ENCODE assay signal across 8 cellular contexts in the genomic region with DNA sequence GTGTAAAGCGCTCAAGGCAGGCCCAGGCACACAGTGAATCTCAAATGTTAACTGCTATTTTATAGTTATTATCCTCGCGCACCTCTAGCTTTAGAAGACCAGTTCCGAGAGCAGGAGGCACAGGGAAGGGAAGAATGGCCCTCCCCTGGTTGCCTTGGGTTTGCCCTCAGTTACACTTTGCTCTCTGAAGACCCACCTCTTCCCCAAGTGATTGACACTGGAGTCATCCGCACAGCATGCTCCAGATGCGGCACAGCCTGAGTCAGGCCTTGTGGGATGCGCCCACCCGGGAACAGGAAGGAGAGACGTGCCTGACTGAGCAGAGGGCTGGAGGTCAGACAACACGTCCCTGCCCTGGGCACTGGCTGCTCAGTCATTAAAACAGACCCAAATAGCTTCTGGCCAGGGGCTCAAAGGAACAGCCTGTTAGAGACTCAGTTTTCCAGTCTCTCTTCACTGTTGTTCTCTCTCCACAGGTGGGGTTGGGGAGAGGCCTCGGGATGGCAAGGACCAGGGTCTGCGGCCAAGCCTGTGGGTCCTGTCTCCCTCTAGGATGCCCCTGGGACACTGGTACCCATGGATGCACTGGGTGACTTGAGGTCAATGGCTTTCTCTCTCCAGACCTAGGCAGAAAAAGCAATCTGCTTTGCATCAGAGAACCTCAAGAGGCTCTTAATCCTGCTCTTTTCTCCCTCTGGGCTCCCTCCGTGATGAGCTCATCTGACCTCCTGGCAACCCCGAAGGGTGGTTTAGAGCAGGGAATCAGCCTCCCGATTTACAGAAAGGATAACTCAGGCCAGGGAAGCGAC. TPM values are rescaled to one million over a fixed set of nuclear protein-coding genes. Genes with fewer than 3 reads are reported as not detected.
DNase-seq lines count a peak whose midpoint lies in the region; ATAC-seq and TF ChIP-seq lines count a peak whose summit lies in the region.

No MANE protein-coding gene starts in this region.

- TF ChIP-seq EP300 in ovary (IDR thresholded peaks at IDR 0.05), result no peak

- in situ Hi-C loops in Panc1 (cut with HindIII; ENCODE audit: low pct_unique_long_range_greater_than_20kb, low sequenced_read_pairs), result no loop called here

- no peaks in the 10 kb centered on the region for H3K27me3 Mint-ChIP-seq in CD4-positive, alpha-beta memory T cell

- H3K4me3 Mint-ChIP-seq in CD4-positive, alpha-beta memory T cell, result no peak overlapping the region

- no peaks in the 10 kb centered on the region for H3K36me3 Mint-ChIP-seq in CD4-positive, alpha-beta memory T cell

- intact Hi-C loops in Panc1 (cut with micrococcal nuclease; ENCODE audit: unreplicated experiment) (no loop called here), esophagus squamous epithelium (cut with DNase I) (no loop called here), ovary (cut with DNase I) (loop anchor here in 1 of 4 donors (2.0 kb wide), 1 partner anchor 16 kb away; no protein-coding TSS in a partner anchor)
- intact Hi-C loops in CD4-positive, alpha-beta memory T cell (cut with micrococcal nuclease), result no loop called here

- H3K27ac ChIP-seq in Panc1 (ENCODE audit: low read length) (peak overlapping the region; percentile 83), esophagus squamous epithelium (peak overlapping the region; percentile 61 to 89 (median 81)), ovary (peak overlapping the region; percentile 58 to 92)
- H3K27ac ChIP-seq in CD4-positive, alpha-beta memory T cell (ENCODE audit: low read depth, low read length), result no peak overlapping the region

- BruUV-seq in Panc1 (replicated peaks; lab: Mats Ljungman, UMichigan), result no TSS peak

- H3K27ac Mint-ChIP-seq in CD4-positive, alpha-beta memory T cell, result no peak overlapping the region

- H3K27me3 ChIP-seq in Panc1 (ENCODE audit: control insufficient read depth, insufficient read depth, low read length) (no peaks in the 10 kb centered on the region), esophagus squamous epithelium (no peaks in the 10 kb centered on the region), ovary (no peaks in the 10 kb centered on the region)
- no peaks in the 10 kb centered on the region for H3K27me3 ChIP-seq in CD4-positive, alpha-beta memory T cell (ENCODE audit: insufficient read depth, low read length)

- TF ChIP-seq POLR2A in esophagus squamous epithelium (IDR thresholded peaks at IDR 0.05) (no peak), ovary (IDR thresholded peaks at IDR 0.05) (peak; percentile 2)

- peaks cover 11 to 12% (median 12%) of the 10 kb centered on the region in 4 donors for H3K4me1 Mint-ChIP-seq in CD4-positive, alpha-beta memory T cell

- no peaks in the 10 kb centered on the region for H3K9me3 Mint-ChIP-seq in CD4-positive, alpha-beta memory T cell

- POLR2A ChIA-PET in Panc1 (lab: Charles Lee), result interaction anchor here (0.6 kb wide), 1 partner anchor 41 kb away, joined by 3 read pairs; no protein-coding TSS in a partner anchor
- POLR2A ChIA-PET in CD4-positive, alpha-beta memory T cell (lab: Charles Lee; ENCODE audit: partially characterized antibody), result no interaction called here

- DNase-seq in NCI-H345 (lab: John Stamatoyannopoulos, UW) (peak; percentile 34), NCI-H345 treated with DMSO at 0.1 percent for 48 hours (lab: John Stamatoyannopoulos, UW; ENCODE audit: unreplicated experiment) (no peak), Panc1 (ENCODE audit: low read depth, low spot score) (no peak), esophagus squamous epithelium (lab: John Stamatoyannopoulos, UW) (no peak), ovary (peak; percentile 72 to 84 (median 80))
- no peak for DNase-seq in CD4-positive, alpha-beta memory T cell
- no peak for DNase-seq in activated effector memory CD4-positive, alpha-beta T cell treated with anti-CD3 and anti-CD28 coated beads, Interleukin-2, amount 50 U/mL, for 16 hours

- TF ChIP-seq CTCF in Panc1 (IDR thresholded peaks at IDR 0.05), result no peak
- TF ChIP-seq CTCF in esophagus squamous epithelium (IDR thresholded peaks at IDR 0.05), result no peak
- no peak for TF ChIP-seq CTCF in ovary (IDR thresholded peaks at IDR 0.05)

- no peaks in the 10 kb centered on the region for H3K36me3 ChIP-seq in Panc1 (ENCODE audit: control insufficient read depth, insufficient read depth, low read length)
- H3K36me3 ChIP-seq in esophagus squamous epithelium, result peaks cover 0 to 10% (median 0%) of the 10 kb centered on the region in 3 donors
- no peaks in the 10 kb centered on the region for H3K36me3 ChIP-seq in ovary
- H3K36me3 ChIP-seq in CD4-positive, alpha-beta memory T cell (ENCODE audit: insufficient read depth, low read length), result no peaks in the 10 kb centered on the region

- H3K9me3 ChIP-seq in Panc1 (ENCODE audit: control insufficient read depth, insufficient read depth, low read depth, low read length), result no peaks in the 10 kb centered on the region
- no peaks in the 10 kb centered on the region for H3K9me3 ChIP-seq in esophagus squamous epithelium
- H3K9me3 ChIP-seq in ovary, result no peaks in the 10 kb centered on the region
- H3K9me3 ChIP-seq in CD4-positive, alpha-beta memory T cell (ENCODE audit: control insufficient read depth in 1 of 2, low read length in 2 of 2), result no peaks in the 10 kb centered on the region

- ATAC-seq in Panc1 (peak; percentile 54), HG02678 (IDR thresholded peaks at IDR 0.05; ENCODE audit: unreplicated experiment) (no peak)

- H3K4me3 ChIP-seq in Panc1 (ENCODE audit: low read depth in 2 of 2, low read length in 2 of 2) (no peak overlapping the region), esophagus squamous epithelium (no peak overlapping the region), ovary (peak overlapping the region; percentile 13)
- no peak overlapping the region for H3K4me3 ChIP-seq in CD4-positive, alpha-beta memory T cell (ENCODE audit: low read length in 2 of 2)

- peaks cover 41% of the 10 kb centered on the region for H3K4me1 ChIP-seq in Panc1 (ENCODE audit: control insufficient read depth, insufficient read depth, low read length)
- peaks cover 24 to 68% (median 33%) of the 10 kb centered on the region in 3 donors for H3K4me1 ChIP-seq in esophagus squamous epithelium
- H3K4me1 ChIP-seq in ovary (ENCODE audit: insufficient read depth), result peaks cover 32% of the 10 kb centered on the region
- peaks cover 10% of the 10 kb centered on the region for H3K4me1 ChIP-seq in CD4-positive, alpha-beta memory T cell (ENCODE audit: insufficient read depth, low read length)

- 58 to 70% methylated on average over 10 to 13 of the region's 16 CpGs for WGBS in esophagus squamous epithelium, 2 donors
- WGBS in ovary, 3 donors, result 28 to 39% (median 29%) methylated on average over 16 of the region's 16 CpGs

- CTCF ChIA-PET in Panc1 (lab: Charles Lee), result no interaction called here
- CTCF ChIA-PET in CD4-positive, alpha-beta memory T cell (lab: Charles Lee; ENCODE audit: partially characterized antibody), result interaction anchor here (2.3 to 6.1 kb wide), 2 partner anchors 10 to 58 kb away, joined by 6 to 33 read pairs; no protein-coding TSS in a partner anchor

RNA-seq across cellular contexts. Expression of gene MLXIP, which starts 13.6 kb away (rescaled TPM):
- total RNA-seq in Panc1 (2021; ENCODE audit: unreplicated experiment) (124 TPM), esophagus squamous epithelium (10 to 100 TPM in 3 of 4 donors, 1 to 10 TPM in 1; 9.6 to 20.0 (median 11.4) TPM), ovary (100 to 1,000 TPM in 2 of 7 donors, 10 to 100 TPM in 5; 23.2 to 111 (median 85.9) TPM)
- 115 TPM for polyA plus RNA-seq in Panc1 (2012; ENCODE audit: insufficient read length)
- polyA plus RNA-seq in ovary, result 10 to 100 TPM; 34.0 to 43.7 TPM
- 10 to 100 TPM; 79.5 to 88.1 TPM for total RNA-seq in CD4-positive, alpha-beta memory T cell
- 10 to 100 TPM in 1 of 2 donors, 1 to 10 TPM in 1; 2.7 to 23.8 TPM for polyA plus RNA-seq in CD4-positive, alpha-beta memory T cell

RNA-seq across cellular contexts. Expression of gene BCL7A, which starts 43.3 kb away (rescaled TPM):
- total RNA-seq in Panc1 (2021; ENCODE audit: unreplicated experiment) (14.5 TPM), esophagus squamous epithelium (1 to 10 TPM; 2.5 to 8.6 (median 5.1) TPM), ovary (1 to 10 TPM; 4.4 to 9.1 (median 7.2) TPM)
- 15.1 TPM for polyA plus RNA-seq in Panc1 (2012; ENCODE audit: insufficient read length)
- 1 to 10 TPM; 5.0 to 6.4 TPM for polyA plus RNA-seq in ovary
- 1 to 10 TPM; 3.0 to 3.7 TPM for total RNA-seq in CD4-positive, alpha-beta memory T cell
- 1 to 10 TPM; 1.5 to 2.5 TPM for polyA plus RNA-seq in CD4-positive, alpha-beta memory T cell

Comparison
In these comparisons a context has a peak if more than half of its experiments do, and no peak if none do; other contexts are left out.
1. DNase-seq: peak in NCI-H345 (single experiment) and ovary (5 of 5); none in NCI-H345 treated with DMSO at 0.1 percent for 48 hours (single experiment), Panc1 (single experiment), esophagus squamous epithelium (single experiment), CD4-positive, alpha-beta memory T cell (0 of 5) and activated effector memory CD4-positive, alpha-beta T cell treated with anti-CD3 and anti-CD28 coated beads, Interleukin-2, amount 50 U/mL, for 16 hours (single experiment).